9 cellular contexts compared by ENCODE assay signal in the genomic region with DNA sequence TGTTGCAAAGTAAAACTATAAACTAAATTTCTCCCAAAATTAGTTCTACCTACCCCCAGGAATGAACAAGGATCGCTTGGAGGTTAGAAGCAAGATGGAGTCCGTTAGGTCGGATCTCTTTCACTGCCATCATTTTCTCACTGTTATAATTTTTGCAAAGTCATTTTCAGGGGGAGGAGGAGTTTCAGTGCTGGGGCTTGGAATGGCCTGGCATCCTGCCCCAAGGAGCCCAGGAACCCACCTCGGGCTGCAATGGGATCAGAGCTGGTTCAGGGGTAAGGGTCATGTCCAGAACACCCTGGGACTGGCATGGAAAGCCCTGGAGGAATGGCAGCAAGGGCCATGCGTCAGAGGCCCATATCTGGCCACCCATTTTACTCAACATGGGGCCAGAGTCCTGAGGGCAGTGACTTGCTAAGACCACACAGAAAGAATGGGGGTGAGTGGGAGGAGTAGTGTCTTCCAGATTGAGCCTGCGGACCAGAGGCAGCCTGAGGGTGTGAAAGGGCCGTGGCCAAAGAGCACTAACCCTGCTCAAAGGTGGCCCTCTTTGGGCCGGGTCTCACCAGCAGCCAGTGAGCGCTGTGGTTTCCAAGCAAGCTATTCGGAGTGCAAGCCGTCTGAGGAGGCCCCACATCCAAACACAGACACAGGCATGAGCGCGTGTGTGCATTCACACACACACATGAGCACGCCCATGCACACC. TPM values are rescaled to one million over a fixed set of nuclear protein-coding genes. Genes with fewer than 3 reads are reported as not detected.
DNase-seq lines count a peak whose midpoint lies in the region; ATAC-seq and TF ChIP-seq lines count a peak whose summit lies in the region.
"Had no signal": no experiment of that assay in that cellular context is flagged by ENCODE, and none has a peak within 500 bp of the region (broad histone marks: within the 10 kb centered on the region; RNA-seq: fewer than 3 reads in every experiment).

No MANE protein-coding gene starts in this region.

- intact Hi-C loops in sciatic nerve (cut with DNase I), result no loop called here

- DNase-seq in HCEC 1CT (peak; percentile 60), T1000 (lab: John Stamatoyannopoulos, UW) (peak; percentile 97), fibroblast of villous mesenchyme (ENCODE audit: low read depth) (peak; percentile 46), sciatic nerve (ENCODE audit: low spot score) (peak; percentile 61), DMS153 treated with DMSO at 0.1 percent for 48 hours (lab: John Stamatoyannopoulos, UW; ENCODE audit: unreplicated experiment) (no peak), germinal center (ENCODE audit: low spot score) (no peak), NCI-H82 (lab: John Stamatoyannopoulos, UW) (no peak), mucosa of gallbladder (ENCODE audit: low spot score) (no peak)

- peak; percentile 42 for ATAC-seq in sciatic nerve

- no peak overlapping the region for H3K4me3 ChIP-seq in fibroblast of villous mesenchyme (ENCODE audit: low read depth, low read length)

- no peak for TF ChIP-seq CTCF in fibroblast of villous mesenchyme (IDR thresholded peaks at IDR 0.05; ENCODE audit: insufficient read depth, low read depth, low read length)

RNA-seq across cellular contexts. Expression of a gene that starts 31.8 kb away (rescaled TPM):
- total RNA-seq in fibroblast of villous mesenchyme (not detected in 2 replicates), sciatic nerve (2.0 TPM), mucosa of gallbladder (14.8 TPM)

RNA-seq across cellular contexts. Expression of a gene that starts 54.3 kb away (rescaled TPM):
- total RNA-seq in fibroblast of villous mesenchyme, result under 0.01 and 0.64 TPM in 2 replicates
- total RNA-seq in sciatic nerve, result 17.1 TPM
- 1.4 TPM for total RNA-seq in mucosa of gallbladder

RNA-seq across cellular contexts. Expression of a gene that starts 58.9 kb away (rescaled TPM):
- total RNA-seq in fibroblast of villous mesenchyme (under 0.01 TPM in 1 of 2 replicates, not detected in the other), sciatic nerve (not detected), mucosa of gallbladder (0.14 TPM)
- total RNA-seq: skeletal muscle tissue had no signal

Comparison
In these comparisons a context has a peak if more than half of its experiments do, and no peak if none do; other contexts are left out.
1. DNase-seq: peak in HCEC 1CT (single experiment), T1000 (single experiment), fibroblast of villous mesenchyme (single experiment) and sciatic nerve (single experiment); none in DMS153 treated with DMSO at 0.1 percent for 48 hours (single experiment), germinal center (single experiment), NCI-H82 (single experiment) and mucosa of gallbladder (single experiment).